ENCODE assay signal across 2 cellular contexts in genomic region chr18:11807233-11807632, GRCh38.
TF ChIP-seq lines count a peak whose summit lies in the region.

No MANE protein-coding gene starts in this region.

TF ChIP-seq in HCT116, 20 proteins besides CTCF, POLR2A, EP300 and RAD21:
- peak; percentile 25; the same call in 1 of the 2 replicates for TF ChIP-seq ZFX (IDR thresholded peaks at IDR 0.05)
- no peak for TF ChIP-seq YY1 (IDR thresholded peaks at IDR 0.05; ENCODE audit: extremely low read depth, insufficient replicate concordance, low read depth, low read length)
- 0 out of 2 replicates have a peak, but pooled peaks have one; percentile 3 for TF ChIP-seq CEBPB (IDR thresholded peaks at IDR 0.05; ENCODE audit: low read depth)

TF ChIP-seq in WTC11, 78 proteins besides CTCF, POLR2A, EP300 and RAD21:
- no peak for TF ChIP-seq ZNF423 (CRISPR knock-in tag; IDR thresholded peaks at IDR 0.05)
